In genomic region chr5:28301676-28302075, GRCh38 we compare ENCODE assay signal across 19 cellular contexts.
DNase-seq lines count a peak whose midpoint lies in the region; ATAC-seq and TF ChIP-seq lines count a peak whose summit lies in the region.
"Had no signal": no experiment of that assay in that cellular context is flagged by ENCODE, and none has a peak within 500 bp of the region (broad histone marks: within the 10 kb centered on the region; RNA-seq: fewer than 3 reads in every experiment).

No MANE protein-coding gene starts in this region.

- POLR2A ChIA-PET in PC-3 (lab: Charles Lee; ENCODE audit: unreplicated experiment) = no interaction called here
- POLR2A ChIA-PET in T-cell (lab: Charles Lee) = no interaction called here

- ATAC-seq in PC-3 = no peak; the same call in 1 of the 2 replicates
- ATAC-seq in HG03280 (IDR thresholded peaks at IDR 0.05; ENCODE audit: unreplicated experiment) = no peak
- no peak for ATAC-seq in Right ventricle myocardium inferior
- ATAC-seq in T-cell (replicated peaks in 1 of 4) = no peak
- ATAC-seq: gastroesophageal sphincter, GM23338, left ventricle myocardium superior had no signal

- DNase-seq in HCEC 1CT (peak; percentile 91), PC-3 (peak; percentile 78), chondrocyte (ENCODE audit: low spot score) (no peak), myocyte (ENCODE audit: low read depth) (peak; percentile 38), Right ventricle myocardium inferior (ENCODE audit: missing footprints) (no peak), T-cell (no peak), GM13977 (ENCODE audit: low spot score) (no peak)
- DNase-seq: activated CD4-positive, alpha-beta T cell treated with anti-CD3 and anti-CD28 coated beads, Interleukin-2, amount 50 U/mL, for 1 hour; caudate nucleus; CD4-positive, alpha-beta T cell; left ventricle myocardium superior; NCI-H187; NCI-H82; spleen; thyroid gland had no signal

- no peaks in the 10 kb centered on the region for H3F3A ChIP-seq in PC-3 (ENCODE audit: low read length, unreplicated experiment)

- no peaks in the 10 kb centered on the region for H3K4me1 ChIP-seq in PC-3 (ENCODE audit: insufficient read depth, low read length)
- H3K4me1 ChIP-seq: gastroesophageal sphincter, spleen, thyroid gland had no signal

- H4K20me1 ChIP-seq in PC-3 (ENCODE audit: low read length) = no peaks in the 10 kb centered on the region

- no peak overlapping the region for H3K4me2 ChIP-seq in PC-3 (ENCODE audit: low read length)
- H3K4me2 ChIP-seq: GM23338 had no signal

- H3K27ac Mint-ChIP-seq in chondrocyte (ENCODE audit: unreplicated experiment) (peak overlapping the region; percentile 15), T-cell (no peak overlapping the region)
- H3K27ac Mint-ChIP-seq: CD4-positive, alpha-beta T cell; GM23338 had no signal

- in situ Hi-C loops in GM13977 (cut with MboI; ENCODE audit: low pct_unique_long_range_greater_than_20kb, low sequenced_read_pairs, unreplicated experiment) = no loop called here

- H3K36me3 Mint-ChIP-seq in chondrocyte (ENCODE audit: low read depth) = no peaks in the 10 kb centered on the region
- H3K36me3 Mint-ChIP-seq in T-cell = no peaks in the 10 kb centered on the region

- H3K9me2 ChIP-seq in PC-3 (replicated peaks; ENCODE audit: low read length) = no peaks in the 10 kb centered on the region

- H3K36me3 ChIP-seq in PC-3 (ENCODE audit: low read depth, low read length) = peaks cover 9% of the 10 kb centered on the region; the same call in 1 of the 2 replicates
- H3K36me3 ChIP-seq: gastroesophageal sphincter, spleen, thyroid gland had no signal

- no peaks in the 10 kb centered on the region for H3K27me3 Mint-ChIP-seq in chondrocyte (ENCODE audit: low read depth)
- no peaks in the 10 kb centered on the region for H3K27me3 Mint-ChIP-seq in T-cell
- H3K27me3 Mint-ChIP-seq: CD4-positive, alpha-beta T cell had no signal

- no TSS peak for BruUV-seq in PC-3 (replicated peaks; lab: Mats Ljungman, UMichigan)

- no peak overlapping the region for H2AFZ ChIP-seq in PC-3 (ENCODE audit: low read length)
- H2AFZ ChIP-seq: GM23338 had no signal

- intact Hi-C loops in PC-3 (cut with micrococcal nuclease) (no loop called here), Right ventricle myocardium inferior (cut with DNase I) (no loop called here)

- peaks cover 20% of the 10 kb centered on the region for H3K9me3 Mint-ChIP-seq in chondrocyte (ENCODE audit: low read depth)
- peaks cover 10 to 30% (median 24%) of the 10 kb centered on the region in 3 donors for H3K9me3 Mint-ChIP-seq in T-cell

- CTCF ChIA-PET in PC-3 (lab: Charles Lee) = no interaction called here
- CTCF ChIA-PET in T-cell (lab: Charles Lee) = no interaction called here

- no peaks in the 10 kb centered on the region for H3K79me2 ChIP-seq in PC-3 (ENCODE audit: low read length)

- H3K9me3 ChIP-seq in PC-3 (ENCODE audit: low read length) = peaks cover 13% of the 10 kb centered on the region; the same call in 1 of the 2 replicates
- H3K9me3 ChIP-seq: thyroid gland had no signal

- no peak overlapping the region for H3K9ac ChIP-seq in PC-3 (ENCODE audit: low read length)

- no peak for TF ChIP-seq CTCF in PC-3 (conservative IDR thresholded peaks at IDR 0.05; ENCODE audit: low read depth, low read length)
- no peak for TF ChIP-seq CTCF in chondrocyte (IDR thresholded peaks at IDR 0.05)
- TF ChIP-seq CTCF in GM13977 (IDR thresholded peaks at IDR 0.05; ENCODE audit: extremely low read depth, insufficient read depth, missing control alignments) = no peak

- no peaks in the 10 kb centered on the region for H3K4me1 Mint-ChIP-seq in chondrocyte (ENCODE audit: low read depth)
- no peaks in the 10 kb centered on the region for H3K4me1 Mint-ChIP-seq in T-cell
- H3K4me1 Mint-ChIP-seq: neural crest cell had no signal

- H3K4me3 Mint-ChIP-seq in chondrocyte (ENCODE audit: unreplicated experiment) (no peak overlapping the region), T-cell (no peak overlapping the region)
- H3K4me3 Mint-ChIP-seq: CD4-positive, alpha-beta T cell; GM23338; neural crest cell had no signal

- H3K4me3 ChIP-seq in PC-3 (ENCODE audit: low read length) = no peak overlapping the region
- H3K4me3 ChIP-seq: gastroesophageal sphincter, GM23338, spleen, thyroid gland had no signal

- no peak overlapping the region for H3K27ac ChIP-seq in PC-3 (ENCODE audit: low read length)
- H3K27ac ChIP-seq: gastroesophageal sphincter, spleen, thyroid gland had no signal

- no peaks in the 10 kb centered on the region for H3K27me3 ChIP-seq in PC-3 (ENCODE audit: low read length)
- H3K27me3 ChIP-seq: gastroesophageal sphincter, spleen, thyroid gland had no signal

Comparison
In these comparisons a context has a peak if more than half of its experiments do, and no peak if none do; other contexts are left out.
1. DNase-seq: peak in HCEC 1CT (single experiment), PC-3 (single experiment) and myocyte (single experiment); none in chondrocyte (single experiment), Right ventricle myocardium inferior (single experiment), T-cell (0 of 34) and GM13977 (single experiment).